In the genomic region with DNA sequence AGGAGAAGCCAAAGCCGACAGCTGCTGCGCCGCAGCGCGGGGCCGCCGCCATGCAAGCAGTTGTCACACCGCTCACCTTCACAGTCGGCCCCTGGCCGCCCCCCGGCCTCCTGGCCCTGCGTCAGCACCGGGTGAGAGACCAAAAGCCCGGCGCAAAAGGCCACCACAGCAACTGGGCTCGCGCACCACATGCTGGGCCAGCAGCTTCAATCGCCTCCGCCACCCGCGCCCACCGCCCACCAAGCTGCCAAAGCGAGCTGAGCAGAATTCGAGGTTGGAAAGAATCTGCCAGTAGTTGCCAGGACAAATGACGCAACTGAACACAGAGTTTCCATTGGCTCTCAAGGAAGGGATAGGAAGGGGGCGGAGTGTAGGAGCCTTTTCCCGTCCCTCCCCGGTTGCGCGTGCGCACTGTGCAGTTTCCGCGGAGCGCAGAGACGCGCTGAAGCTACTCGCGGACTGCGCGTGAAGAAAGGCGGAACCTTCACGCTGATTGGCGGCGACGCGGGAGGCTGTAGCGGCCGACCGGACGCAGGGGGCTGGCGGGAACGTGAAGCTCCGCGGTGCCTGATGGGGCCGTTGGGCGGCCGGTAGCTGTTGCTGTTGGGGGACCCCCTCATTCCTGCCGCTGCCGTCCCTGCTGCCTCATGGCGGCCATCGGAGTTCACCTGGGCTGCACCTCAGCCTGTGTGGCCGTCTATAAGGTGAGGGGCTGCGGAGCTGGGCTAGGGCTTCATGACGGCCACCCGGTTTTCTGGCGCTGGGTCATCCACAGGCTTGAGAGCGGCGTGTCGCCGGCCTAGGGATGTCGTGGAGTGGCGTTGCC, we compare ENCODE assay signal across 8 cellular contexts. TPM values are rescaled to one million over a fixed set of nuclear protein-coding genes. Genes with fewer than 3 reads are reported as not detected.
A peak's percentile ranks its signal among the peaks of the same experiment; 100 is the strongest.
DNase-seq lines count a peak whose midpoint lies in the region; ATAC-seq, FAIRE-seq and TF ChIP-seq lines count a peak whose summit lies in the region.

A gene (minus strand): TSS at position 282 of the 826 bp plus-strand sequence. CDS start 91 bp downstream, at position 191.
A gene with protein sequence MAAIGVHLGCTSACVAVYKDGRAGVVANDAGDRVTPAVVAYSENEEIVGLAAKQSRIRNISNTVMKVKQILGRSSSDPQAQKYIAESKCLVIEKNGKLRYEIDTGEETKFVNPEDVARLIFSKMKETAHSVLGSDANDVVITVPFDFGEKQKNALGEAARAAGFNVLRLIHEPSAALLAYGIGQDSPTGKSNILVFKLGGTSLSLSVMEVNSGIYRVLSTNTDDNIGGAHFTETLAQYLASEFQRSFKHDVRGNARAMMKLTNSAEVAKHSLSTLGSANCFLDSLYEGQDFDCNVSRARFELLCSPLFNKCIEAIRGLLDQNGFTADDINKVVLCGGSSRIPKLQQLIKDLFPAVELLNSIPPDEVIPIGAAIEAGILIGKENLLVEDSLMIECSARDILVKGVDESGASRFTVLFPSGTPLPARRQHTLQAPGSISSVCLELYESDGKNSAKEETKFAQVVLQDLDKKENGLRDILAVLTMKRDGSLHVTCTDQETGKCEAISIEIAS (plus strand): TSS at position 551 of the 826 bp plus-strand sequence. CDS start 97 bp downstream, at position 648.
A gene with protein sequence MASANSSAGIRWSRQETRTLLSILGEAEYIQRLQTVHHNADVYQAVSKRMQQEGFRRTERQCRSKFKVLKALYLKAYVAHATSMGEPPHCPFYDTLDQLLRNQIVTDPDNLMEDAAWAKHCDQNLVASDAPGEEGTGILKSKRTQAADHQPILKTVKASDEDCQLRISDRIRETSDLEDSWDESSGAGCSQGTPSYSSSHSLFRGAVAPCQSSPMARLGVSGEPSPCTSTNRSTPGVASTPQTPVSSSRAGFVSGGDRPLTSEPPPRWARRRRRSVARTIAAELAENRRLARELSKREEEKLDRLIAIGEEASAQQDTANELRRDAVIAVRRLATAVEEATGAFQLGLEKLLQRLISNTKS (plus strand): TSS at position 551 of the 826 bp plus-strand sequence. CDS start 3,979 bp downstream, outside the sequence.

- no peaks in the 10 kb centered on the region for H3K27me3 ChIP-seq in AG04450 (ENCODE audit: control insufficient read depth, insufficient read depth, low read length)
- no peaks in the 10 kb centered on the region for H3K27me3 ChIP-seq in small intestine (ENCODE audit: control insufficient read depth in 2 of 2, insufficient read depth in 2 of 2, low read length in 2 of 2)

- TF ChIP-seq CTCF in AG04450 (IDR thresholded peaks at IDR 0.05; ENCODE audit: low read depth, low read length): no peak
- no peak for TF ChIP-seq CTCF in WTC11 (IDR thresholded peaks at IDR 0.05)
- no peak for TF ChIP-seq CTCF in cardiac fibroblast (IDR thresholded peaks at IDR 0.05; ENCODE audit: low read depth, low read length)

- CTCF ChIA-PET in AG04450 (lab: Charles Lee) (interaction anchor here (0.6 to 3.8 kb wide), 6 partner anchors 15 to 677 kb away, joined by 3 to 22 read pairs (median 4); no protein-coding TSS in a partner anchor), WTC11 (lab: Charles Lee) (interaction anchor here (0.8 to 3.2 kb wide), 15 partner anchors 15 to 637 kb away, joined by 3 to 26 read pairs (median 4); a partner anchor contains a TSS)

- peak within 1 kb of the TSS; percentile 91 for H3K4me3 Mint-ChIP-seq in WTC11

- peak; percentile 99 for DNase-seq in AG04450 (ENCODE audit: low read depth, low spot score)
- peak; percentile 99 for DNase-seq in NCI-H226
- peak; percentile 99 for DNase-seq in WTC11 (ENCODE audit: low spot score)
- DNase-seq in cardiac fibroblast (ENCODE audit: low read depth in 2 of 2): peak; percentile 99 to 100
- peak; percentile 97 for DNase-seq in iPS-NIHi11 (ENCODE audit: low spot score)
- peak; percentile 100 for DNase-seq in small intestine

- no peaks in the 10 kb centered on the region for H3K9me3 Mint-ChIP-seq in WTC11

- no peak for FAIRE-seq in small intestine (lab: Jason Lieb, UNC)

- H3K4me1 Mint-ChIP-seq in WTC11: peaks cover 24% of the 10 kb centered on the region

- H3K27ac Mint-ChIP-seq in WTC11: peak within 1 kb of the TSS; percentile 97

- peaks cover 0 to 5% of the 10 kb centered on the region in 2 donors for H3K36me3 ChIP-seq in small intestine (ENCODE audit: control insufficient read depth in 2 of 2, insufficient read depth in 2 of 2, low read length in 2 of 2)

- 0 to 1% (median 0%) methylated on average over 66 to 72 of the region's 72 CpGs for WGBS in small intestine, 3 donors

- no peaks in the 10 kb centered on the region for H3K27me3 Mint-ChIP-seq in WTC11 (ENCODE audit: low read depth)

- peaks cover 7% of the 10 kb centered on the region; the same call in 1 of the 2 replicates for H3K9me3 ChIP-seq in AG04450 (ENCODE audit: control insufficient read depth, insufficient read depth, low read length)
- H3K9me3 ChIP-seq in small intestine (ENCODE audit: control insufficient read depth, low read depth): no peaks in the 10 kb centered on the region

- POLR2A ChIA-PET in AG04450 (lab: Yijun Ruan, JAX) (interaction anchor here (0.5 to 2.8 kb wide), 10 partner anchors 10 to 676 kb away, joined by 3 to 23 read pairs (median 4); a partner anchor contains a TSS), WTC11 (lab: Charles Lee) (interaction anchor here (0.5 to 2.6 kb wide), 15 partner anchors 11 to 653 kb away, joined by 3 to 75 read pairs (median 4); a partner anchor contains a TSS)

- no peaks in the 10 kb centered on the region for H3K4me1 ChIP-seq in small intestine (ENCODE audit: control insufficient read depth in 2 of 2, insufficient read depth in 1 of 2, low read depth in 1 of 2, low read length in 1 of 2)

- H3K27ac ChIP-seq in AG04450 (ENCODE audit: low read depth, low read length) (peak within 1 kb of the TSS; percentile 87), small intestine (ENCODE audit: low read depth in 1 of 2, low read length in 1 of 2) (peak within 1 kb of the TSS; percentile 95 to 99)

- H3K36me3 Mint-ChIP-seq in WTC11: peaks cover 29% of the 10 kb centered on the region

- peak; percentile 95 for ATAC-seq in GM18909 (IDR thresholded peaks at IDR 0.05; ENCODE audit: poor library complexity, unreplicated experiment)
- ATAC-seq in HG03175 (IDR thresholded peaks at IDR 0.05; ENCODE audit: unreplicated experiment): peak; percentile 96
- ATAC-seq in WTC11: peak; percentile 97

- H3K4me3 ChIP-seq in AG04450 (ENCODE audit: low read depth, low read length) (peak within 1 kb of the TSS; percentile 93), cardiac fibroblast (replicated peaks in 1 of 2; ENCODE audit: low read depth in 2 of 2, low read length in 2 of 2) (peak within 1 kb of the TSS; percentile 99 to 100), small intestine (ENCODE audit: low read depth in 1 of 2, low read length in 2 of 2) (peak within 1 kb of the TSS; percentile 94 to 98)

TF ChIP-seq in WTC11, 78 proteins besides CTCF, POLR2A, EP300 and RAD21 (continues in another document):
- TF ChIP-seq, protein P1, sequence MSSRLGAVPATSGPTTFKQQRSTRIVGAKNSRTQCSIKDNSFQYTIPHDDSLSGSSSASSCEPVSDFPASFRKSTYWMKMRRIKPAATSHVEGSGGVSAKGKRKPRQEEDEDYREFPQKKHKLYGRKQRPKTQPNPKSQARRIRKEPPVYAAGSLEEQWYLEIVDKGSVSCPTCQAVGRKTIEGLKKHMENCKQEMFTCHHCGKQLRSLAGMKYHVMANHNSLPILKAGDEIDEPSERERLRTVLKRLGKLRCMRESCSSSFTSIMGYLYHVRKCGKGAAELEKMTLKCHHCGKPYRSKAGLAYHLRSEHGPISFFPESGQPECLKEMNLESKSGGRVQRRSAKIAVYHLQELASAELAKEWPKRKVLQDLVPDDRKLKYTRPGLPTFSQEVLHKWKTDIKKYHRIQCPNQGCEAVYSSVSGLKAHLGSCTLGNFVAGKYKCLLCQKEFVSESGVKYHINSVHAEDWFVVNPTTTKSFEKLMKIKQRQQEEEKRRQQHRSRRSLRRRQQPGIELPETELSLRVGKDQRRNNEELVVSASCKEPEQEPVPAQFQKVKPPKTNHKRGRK (CRISPR knock-in tag; IDR thresholded peaks at IDR 0.05; ENCODE audit: borderline replicate concordance): 0 out of 2 replicates have a peak, but pooled peaks have one; percentile 30
- TF ChIP-seq, protein P2, sequence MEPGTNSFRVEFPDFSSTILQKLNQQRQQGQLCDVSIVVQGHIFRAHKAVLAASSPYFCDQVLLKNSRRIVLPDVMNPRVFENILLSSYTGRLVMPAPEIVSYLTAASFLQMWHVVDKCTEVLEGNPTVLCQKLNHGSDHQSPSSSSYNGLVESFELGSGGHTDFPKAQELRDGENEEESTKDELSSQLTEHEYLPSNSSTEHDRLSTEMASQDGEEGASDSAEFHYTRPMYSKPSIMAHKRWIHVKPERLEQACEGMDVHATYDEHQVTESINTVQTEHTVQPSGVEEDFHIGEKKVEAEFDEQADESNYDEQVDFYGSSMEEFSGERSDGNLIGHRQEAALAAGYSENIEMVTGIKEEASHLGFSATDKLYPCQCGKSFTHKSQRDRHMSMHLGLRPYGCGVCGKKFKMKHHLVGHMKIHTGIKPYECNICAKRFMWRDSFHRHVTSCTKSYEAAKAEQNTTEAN (CRISPR knock-in tag; IDR thresholded peaks at IDR 0.05): no peak
- no peak for TF ChIP-seq TP53 (CRISPR knock-in tag; IDR thresholded peaks at IDR 0.05)
- TF ChIP-seq, protein P3, sequence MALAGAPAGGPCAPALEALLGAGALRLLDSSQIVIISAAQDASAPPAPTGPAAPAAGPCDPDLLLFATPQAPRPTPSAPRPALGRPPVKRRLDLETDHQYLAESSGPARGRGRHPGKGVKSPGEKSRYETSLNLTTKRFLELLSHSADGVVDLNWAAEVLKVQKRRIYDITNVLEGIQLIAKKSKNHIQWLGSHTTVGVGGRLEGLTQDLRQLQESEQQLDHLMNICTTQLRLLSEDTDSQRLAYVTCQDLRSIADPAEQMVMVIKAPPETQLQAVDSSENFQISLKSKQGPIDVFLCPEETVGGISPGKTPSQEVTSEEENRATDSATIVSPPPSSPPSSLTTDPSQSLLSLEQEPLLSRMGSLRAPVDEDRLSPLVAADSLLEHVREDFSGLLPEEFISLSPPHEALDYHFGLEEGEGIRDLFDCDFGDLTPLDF (CRISPR knock-in tag; IDR thresholded peaks at IDR 0.05): no peak
- peak; percentile 64; the same call in 1 of the 2 replicates for TF ChIP-seq ETV6 (CRISPR knock-in tag; IDR thresholded peaks at IDR 0.05)
- peak; percentile 78 for TF ChIP-seq FOXP1 (CRISPR knock-in tag; IDR thresholded peaks at IDR 0.05; ENCODE audit: borderline replicate concordance)
- TF ChIP-seq SMAD4 (CRISPR knock-in tag; IDR thresholded peaks at IDR 0.05): no peak

RNA-seq across cellular contexts. Expression of the first gene that starts in this region (rescaled TPM):
- polyA plus RNA-seq in AG04450 (2011; rRNA removed) (1.7 and 2.1 TPM in 2 replicates), small intestine (1 to 10 TPM in 1 of 3 donors, under 1 TPM in 1, not detected in 1; 0.75 to 1.8 TPM)
- 0.48 TPM in 1 of 2 replicates, not detected in the other for polyA minus RNA-seq in AG04450 (2011; rRNA and poly(A)+ RNA removed)
- total RNA-seq in WTC11 (2021): 0.27 to 1.4 TPM (median 0.41 TPM) in 3 replicates

RNA-seq across cellular contexts. Expression of the second gene that starts in this region (rescaled TPM):
- 10.1 and 14.9 TPM in 2 replicates for polyA plus RNA-seq in AG04450 (2011; rRNA removed)
- 2.9 and 3.4 TPM in 2 replicates for polyA minus RNA-seq in AG04450 (2011; rRNA and poly(A)+ RNA removed)
- total RNA-seq in WTC11 (2021): 26.1 to 30.1 TPM (median 27.1 TPM) in 3 replicates
- 10 to 100 TPM; 15.9 to 19.9 (median 19.2) TPM for polyA plus RNA-seq in small intestine

RNA-seq across cellular contexts. Expression of the third gene that starts in this region (rescaled TPM):
- polyA plus RNA-seq in AG04450 (2011; rRNA removed) (5.2 and 5.7 TPM in 2 replicates), small intestine (1 to 10 TPM; 3.0 to 6.0 (median 3.6) TPM)
- polyA minus RNA-seq in AG04450 (2011; rRNA and poly(A)+ RNA removed): 12.3 and 12.6 TPM in 2 replicates
- total RNA-seq in WTC11 (2021): 13.9 to 14.6 TPM (median 14.3 TPM) in 3 replicates

Comparison
In these comparisons a context has a peak if more than half of its experiments do, and no peak if none do; other contexts are left out.
1. Peak in every context shown above with its lines: DNase-seq, ATAC-seq, H3K4me3 ChIP-seq and H3K27ac ChIP-seq.